Comparison of ENCODE assay signal across 15 cellular contexts in genomic region chr7:90824386-90825307, GRCh38.
DNase-seq lines count a peak whose midpoint lies in the region; ATAC-seq, FAIRE-seq and TF ChIP-seq lines count a peak whose summit lies in the region.
"Had no signal": no experiment of that assay in that cellular context is flagged by ENCODE, and none has a peak within 500 bp of the region (broad histone marks: within the 10 kb centered on the region; RNA-seq: fewer than 3 reads in every experiment).

No MANE protein-coding gene starts in this region.

- no peak overlapping the region for H2AFZ ChIP-seq in astrocyte (ENCODE audit: low read depth, low read length)

- peaks cover 6% of the 10 kb centered on the region for H3K36me3 Mint-ChIP-seq in astrocyte (ENCODE audit: low read depth, unreplicated experiment)

- in situ Hi-C loops in GM13976 (cut with MboI; ENCODE audit: low sequenced_read_pairs, unreplicated experiment), result no loop called here

- H3K36me3 ChIP-seq in astrocyte (ENCODE audit: insufficient read depth, low read length), result no peaks in the 10 kb centered on the region
- H3K36me3 ChIP-seq: adrenal gland had no signal

- H3K4me1 Mint-ChIP-seq in astrocyte (ENCODE audit: low read depth, unreplicated experiment), result peaks cover 10% of the 10 kb centered on the region
- H3K4me1 Mint-ChIP-seq: CD14-positive monocyte, nephron progenitor cell had no signal

- no peak for ATAC-seq in GM19023 (IDR thresholded peaks at IDR 0.05; ENCODE audit: unreplicated experiment)

- H3K27me3 ChIP-seq in astrocyte (ENCODE audit: insufficient read depth, low read length), result no peaks in the 10 kb centered on the region
- H3K27me3 ChIP-seq: adrenal gland had no signal

- POLR2A ChIA-PET in AG04449 (lab: Yijun Ruan, JAX), result interaction anchor here (0.6 to 1.2 kb wide), 2 partner anchors 8 to 127 kb away, joined by 4 to 6 read pairs; no protein-coding TSS in a partner anchor

- no peaks in the 10 kb centered on the region for H3K9me3 ChIP-seq in astrocyte (ENCODE audit: insufficient read depth, low read depth, low read length)
- H3K9me3 ChIP-seq: adrenal gland had no signal

- peaks cover 8% of the 10 kb centered on the region for H3K79me2 ChIP-seq in astrocyte (ENCODE audit: insufficient read depth, low read length)

- H3K27me3 Mint-ChIP-seq in astrocyte (ENCODE audit: low read depth, unreplicated experiment), result no peaks in the 10 kb centered on the region

- peak overlapping the region; percentile 51 for H3K4me2 ChIP-seq in astrocyte (ENCODE audit: low read length)

- no peak for TF ChIP-seq CTCF in AG04449 (IDR thresholded peaks at IDR 0.05; ENCODE audit: insufficient read depth, low read length, missing control alignments)
- TF ChIP-seq CTCF in astrocyte (IDR thresholded peaks at IDR 0.05; ENCODE audit: insufficient read depth, low read depth, low read length), result no peak
- no peak for TF ChIP-seq CTCF in GM13976 (IDR thresholded peaks at IDR 0.05; ENCODE audit: borderline replicate concordance, control extremely low read depth, extremely low read depth, insufficient read depth, missing control alignments)

- H3K9me3 Mint-ChIP-seq in astrocyte (ENCODE audit: unreplicated experiment), result peaks cover 7% of the 10 kb centered on the region

- H3K27ac ChIP-seq in astrocyte (ENCODE audit: low read depth, low read length), result peak overlapping the region; percentile 62
- H3K27ac ChIP-seq: adrenal gland, HL-60 had no signal

- CTCF ChIA-PET in AG04449 (lab: Yijun Ruan, JAX), result no interaction called here

- H3K9ac ChIP-seq in astrocyte (ENCODE audit: low read length), result no peak overlapping the region

- no peaks in the 10 kb centered on the region for H4K20me1 ChIP-seq in astrocyte (ENCODE audit: insufficient read depth, low read length)

- peak; percentile 71 for FAIRE-seq in astrocyte (lab: Jason Lieb, UNC)

- H3K4me3 Mint-ChIP-seq in astrocyte (ENCODE audit: unreplicated experiment), result no peak overlapping the region
- H3K4me3 Mint-ChIP-seq: CD14-positive monocyte; nephron progenitor cell; stimulated activated naive CD8-positive, alpha-beta T cell treated with anti-CD3 and anti-CD28 coated beads, Interleukin-15, Interleukin-2, amounts not matched to agents 100 ng/mL and 50 ng/mL, for 24 hours; T-helper 2 cell treated with Interferon-gamma antibody and Interleukin-4, amounts not matched to agents 5 μg/mL and 100 μg/mL, for 36 hours had no signal

- DNase-seq in AG04449 (ENCODE audit: low read depth, low spot score) (peak; percentile 85), HCEC 1CT (peak; percentile 88), astrocyte (ENCODE audit: low read depth) (peak; percentile 95), hepatic stellate cell (ENCODE audit: low spot score) (peak; percentile 21), C1 segment of cervical spinal cord (lab: John Stamatoyannopoulos, UW) (no peak), GM13976 (ENCODE audit: low spot score) (no peak), GF-D8 (lab: John Stamatoyannopoulos, UW) (no peak)
- DNase-seq: adrenal gland, NCI-H1436 treated with DMSO at 0.1 percent for 48 hours, nephron progenitor cell had no signal

- H3K4me1 ChIP-seq in astrocyte (ENCODE audit: insufficient read depth, low read length), result peaks cover 17% of the 10 kb centered on the region
- H3K4me1 ChIP-seq: adrenal gland had no signal

- no peak overlapping the region for H3K27ac Mint-ChIP-seq in astrocyte (ENCODE audit: unreplicated experiment)
- H3K27ac Mint-ChIP-seq: CD14-positive monocyte; nephron progenitor cell; stimulated activated naive CD8-positive, alpha-beta T cell treated with anti-CD3 and anti-CD28 coated beads, Interleukin-15, Interleukin-2, amounts not matched to agents 100 ng/mL and 50 ng/mL, for 24 hours; T-helper 2 cell treated with Interferon-gamma antibody and Interleukin-4, amounts not matched to agents 5 μg/mL and 100 μg/mL, for 36 hours had no signal

- no peak overlapping the region for H3K4me3 ChIP-seq in AG04449 (ENCODE audit: low read depth, low read length)
- no peak overlapping the region for H3K4me3 ChIP-seq in astrocyte (ENCODE audit: insufficient read depth, low read depth, low read length)
- H3K4me3 ChIP-seq: adrenal gland had no signal

Comparison
In these comparisons a context has a peak if more than half of its experiments do, and no peak if none do; other contexts are left out.
1. DNase-seq: peak in AG04449 (single experiment), HCEC 1CT (single experiment), astrocyte (single experiment) and hepatic stellate cell (single experiment); none in C1 segment of cervical spinal cord (0 of 14), GM13976 (single experiment) and GF-D8 (single experiment).